Comparison of ENCODE assay signal across 18 cellular contexts in genomic region chr16:68075980-68076379, GRCh38. TPM values are rescaled to one million over a fixed set of nuclear protein-coding genes. Genes with fewer than 3 reads are reported as not detected.
DNase-seq lines count a peak whose midpoint lies in the region; ATAC-seq lines count a peak whose summit lies in the region.
"Had no signal": no experiment of that assay in that cellular context is flagged by ENCODE, and none has a peak within 500 bp of the region (broad histone marks: within the 10 kb centered on the region; RNA-seq: fewer than 3 reads in every experiment).

No MANE protein-coding gene starts in this region.

- peak overlapping the region; percentile 13 for H3K4me3 ChIP-seq in CD4-positive, CD25-positive, alpha-beta regulatory T cell (ENCODE audit: low read depth, low read length)
- H3K4me3 ChIP-seq in Karpas-422 (ENCODE audit: low read length) = no peak overlapping the region
- H3K4me3 ChIP-seq: coronary artery, GM23338, pancreas, smooth muscle cell, tibial nerve had no signal

- ATAC-seq in CD4-positive, CD25-positive, alpha-beta regulatory T cell (ENCODE audit: low read depth in 2 of 2) = no peak
- ATAC-seq in naive thymus-derived CD8-positive, alpha-beta T cell = no peak
- ATAC-seq in GM18867 (IDR thresholded peaks at IDR 0.05; ENCODE audit: unreplicated experiment) = no peak
- ATAC-seq: GM23338, pancreas, SK-N-SH treated with all-trans-retinoic acid at 6 μM for 48 hours had no signal

- POLR2A ChIA-PET in naive thymus-derived CD8-positive, alpha-beta T cell (lab: Charles Lee) = interaction anchor here (0.6 to 16.5 kb wide), 6 partner anchors 8 to 146 kb away, joined by 3 to 406 read pairs (median 4); partner anchors contain the start of genes DDX28, DPEP2, DUS2 and NFATC3

- H3K36me3 ChIP-seq in CD4-positive, CD25-positive, alpha-beta regulatory T cell (ENCODE audit: control insufficient read depth, insufficient read depth, low read length) = peaks cover 2% of the 10 kb centered on the region
- peaks cover 31% of the 10 kb centered on the region for H3K36me3 ChIP-seq in Karpas-422 (ENCODE audit: insufficient read depth, low read length)

- no peaks in the 10 kb centered on the region for H3K27me3 Mint-ChIP-seq in CD4-positive, CD25-positive, alpha-beta regulatory T cell
- no peaks in the 10 kb centered on the region for H3K27me3 Mint-ChIP-seq in activated naive CD8-positive, alpha-beta T cell treated with anti-CD3 and anti-CD28 coated beads for 36 hours
- no peaks in the 10 kb centered on the region for H3K27me3 Mint-ChIP-seq in naive thymus-derived CD8-positive, alpha-beta T cell

- H3K27ac ChIP-seq in CD4-positive, CD25-positive, alpha-beta regulatory T cell (ENCODE audit: insufficient read depth, low read length, poor library complexity, severe bottlenecking) = no peak overlapping the region
- peak overlapping the region; percentile 92 for H3K27ac ChIP-seq in Karpas-422 (ENCODE audit: low read length)
- H3K27ac ChIP-seq: coronary artery, pancreas had no signal

- H3K9me3 ChIP-seq in CD4-positive, CD25-positive, alpha-beta regulatory T cell (ENCODE audit: control insufficient read depth in 2 of 2, low read length in 2 of 2) = no peaks in the 10 kb centered on the region
- H3K9me3 ChIP-seq in Karpas-422 (ENCODE audit: low read length) = no peaks in the 10 kb centered on the region
- H3K9me3 ChIP-seq: pancreas, tibial nerve had no signal

- H3K27ac Mint-ChIP-seq in CD4-positive, CD25-positive, alpha-beta regulatory T cell = peak overlapping the region; percentile 57 to 82 (median 74)
- peak overlapping the region; percentile 86 for H3K27ac Mint-ChIP-seq in activated naive CD8-positive, alpha-beta T cell treated with anti-CD3 and anti-CD28 coated beads for 36 hours
- H3K27ac Mint-ChIP-seq in naive thymus-derived CD8-positive, alpha-beta T cell = peak overlapping the region in 9 of 10 donors; percentile 65 to 94 (median 81)
- H3K27ac Mint-ChIP-seq: GM23338 had no signal

- H3K9ac ChIP-seq in Karpas-422 (ENCODE audit: low read length) = no peak overlapping the region

- no peaks in the 10 kb centered on the region for H3K27me3 ChIP-seq in CD4-positive, CD25-positive, alpha-beta regulatory T cell (ENCODE audit: control insufficient read depth, insufficient read depth, low read length)
- no peaks in the 10 kb centered on the region for H3K27me3 ChIP-seq in Karpas-422 (ENCODE audit: low read length)
- H3K27me3 ChIP-seq: pancreas, tibial nerve had no signal

- no peaks in the 10 kb centered on the region for H3K79me2 ChIP-seq in Karpas-422 (ENCODE audit: low read length)

- no peaks in the 10 kb centered on the region for H3K9me2 ChIP-seq in Karpas-422 (replicated peaks; ENCODE audit: insufficient read depth, low read length)

- H3K4me2 ChIP-seq in Karpas-422 (ENCODE audit: low read depth, low read length, poor library complexity, severe bottlenecking) = no peak overlapping the region
- H3K4me2 ChIP-seq: GM23338, smooth muscle cell had no signal

- H2AFZ ChIP-seq in Karpas-422 (ENCODE audit: low read length) = no peak overlapping the region
- H2AFZ ChIP-seq: GM23338 had no signal

- H4K20me1 ChIP-seq in Karpas-422 (ENCODE audit: insufficient read depth, low read depth, low read length) = no peaks in the 10 kb centered on the region

- no peak for DNase-seq in CD4-positive, CD25-positive, alpha-beta regulatory T cell
- DNase-seq in Karpas-422 (no peak), NCI-H2196 treated with DMSO at 0.1 percent for 48 hours (lab: John Stamatoyannopoulos, UW; ENCODE audit: unreplicated experiment) (no peak), NCI-H1417 treated with DMSO at 0.1 percent for 48 hours (lab: John Stamatoyannopoulos, UW) (no peak)
- DNase-seq in activated naive CD8-positive, alpha-beta T cell treated with anti-CD3 and anti-CD28 coated beads for 36 hours = no peak
- DNase-seq in naive thymus-derived CD8-positive, alpha-beta T cell = no peak
- DNase-seq in stimulated activated CD4-positive, alpha-beta T cell treated with anti-CD3 and anti-CD28 coated beads, Interleukin-12 subunit alpha, Interleukin-12 subunit beta, amount 100 ng/mL, for 4 hours = no peak
- DNase-seq: activated naive CD4-positive, alpha-beta T cell treated with anti-CD3 and anti-CD28 coated beads for 36 hours; foreskin melanocyte; GF-D8; NCI-H526 treated with DMSO at 0.1 percent for 48 hours had no signal

- peaks cover 27% of the 10 kb centered on the region for H3K36me3 Mint-ChIP-seq in CD4-positive, CD25-positive, alpha-beta regulatory T cell
- peaks cover 65% of the 10 kb centered on the region for H3K36me3 Mint-ChIP-seq in activated naive CD8-positive, alpha-beta T cell treated with anti-CD3 and anti-CD28 coated beads for 36 hours
- peaks cover 0 to 19% (median 12%) of the 10 kb centered on the region in 3 donors for H3K36me3 Mint-ChIP-seq in naive thymus-derived CD8-positive, alpha-beta T cell

- no peaks in the 10 kb centered on the region for H3K9me3 Mint-ChIP-seq in CD4-positive, CD25-positive, alpha-beta regulatory T cell
- H3K9me3 Mint-ChIP-seq in activated naive CD8-positive, alpha-beta T cell treated with anti-CD3 and anti-CD28 coated beads for 36 hours = no peaks in the 10 kb centered on the region
- no peaks in the 10 kb centered on the region for H3K9me3 Mint-ChIP-seq in naive thymus-derived CD8-positive, alpha-beta T cell
- H3K9me3 Mint-ChIP-seq: activated naive CD4-positive, alpha-beta T cell treated with anti-CD3 and anti-CD28 coated beads for 36 hours; GM23338 had no signal

- peak overlapping the region in 2 of 4 donors; percentile 5 to 75 for H3K4me3 Mint-ChIP-seq in CD4-positive, CD25-positive, alpha-beta regulatory T cell
- no peak overlapping the region for H3K4me3 Mint-ChIP-seq in activated naive CD8-positive, alpha-beta T cell treated with anti-CD3 and anti-CD28 coated beads for 36 hours
- H3K4me3 Mint-ChIP-seq in naive thymus-derived CD8-positive, alpha-beta T cell = peak overlapping the region in 7 of 10 donors; percentile 14 to 93 (median 53)
- H3K4me3 Mint-ChIP-seq: activated naive CD4-positive, alpha-beta T cell treated with anti-CD3 and anti-CD28 coated beads for 36 hours; GM23338 had no signal

- H3K4me1 Mint-ChIP-seq in CD4-positive, CD25-positive, alpha-beta regulatory T cell = peaks cover 8 to 88% (median 60%) of the 10 kb centered on the region in 4 donors
- H3K4me1 Mint-ChIP-seq in activated naive CD8-positive, alpha-beta T cell treated with anti-CD3 and anti-CD28 coated beads for 36 hours = peaks cover 65% of the 10 kb centered on the region
- H3K4me1 Mint-ChIP-seq in naive thymus-derived CD8-positive, alpha-beta T cell = peaks cover 45 to 92% (median 88%) of the 10 kb centered on the region in 4 donors
- H3K4me1 Mint-ChIP-seq: GM23338 had no signal

- H3K4me1 ChIP-seq in CD4-positive, CD25-positive, alpha-beta regulatory T cell (ENCODE audit: control insufficient read depth, insufficient read depth, low read length, poor library complexity, severe bottlenecking) = peaks cover 82% of the 10 kb centered on the region
- peaks cover 48% of the 10 kb centered on the region for H3K4me1 ChIP-seq in Karpas-422 (ENCODE audit: low read length)
- H3K4me1 ChIP-seq: pancreas had no signal

RNA-seq across cellular contexts. Expression of gene NFATC3, which starts 9.2 kb away (rescaled TPM):
- 115 TPM for total RNA-seq in CD4-positive, CD25-positive, alpha-beta regulatory T cell
- 10 to 100 TPM; 52.0 to 67.5 (median 56.6) TPM for polyA plus RNA-seq in CD4-positive, CD25-positive, alpha-beta regulatory T cell
- total RNA-seq in Karpas-422 (2014; rRNA removed; shearing (Covaris generic); ENCODE audit: low replicate concordance) = 39.1 and 72.3 TPM in 2 replicates
- 10 to 100 TPM; 76.3 to 79.2 TPM for total RNA-seq in activated naive CD8-positive, alpha-beta T cell treated with anti-CD3 and anti-CD28 coated beads for 36 hours
- 100 to 1,000 TPM; 156 to 162 TPM for total RNA-seq in naive thymus-derived CD8-positive, alpha-beta T cell
- 100 to 1,000 TPM in 1 of 3 donors, 10 to 100 TPM in 2; 85.2 to 102 (median 86.6) TPM for polyA plus RNA-seq in naive thymus-derived CD8-positive, alpha-beta T cell

RNA-seq across cellular contexts. Expression of gene DUS2, which starts 52.9 kb away (rescaled TPM):
- total RNA-seq in CD4-positive, CD25-positive, alpha-beta regulatory T cell = 15.2 TPM
- polyA plus RNA-seq in CD4-positive, CD25-positive, alpha-beta regulatory T cell = 10 to 100 TPM in 2 of 4 donors, 1 to 10 TPM in 2; 7.7 to 11.5 (median 10.3) TPM
- total RNA-seq in Karpas-422 (2014; rRNA removed; shearing (Covaris generic); ENCODE audit: low replicate concordance) = 23.7 and 35.8 TPM in 2 replicates
- 10 to 100 TPM; 34.6 to 39.1 TPM for total RNA-seq in activated naive CD8-positive, alpha-beta T cell treated with anti-CD3 and anti-CD28 coated beads for 36 hours
- total RNA-seq in naive thymus-derived CD8-positive, alpha-beta T cell = 10 to 100 TPM; 18.2 to 21.1 TPM
- polyA plus RNA-seq in naive thymus-derived CD8-positive, alpha-beta T cell = 10 to 100 TPM in 2 of 3 donors, 1 to 10 TPM in 1; 6.4 to 13.1 (median 10.5) TPM

RNA-seq across cellular contexts. Expression of gene DDX28, which starts 52.9 kb away (rescaled TPM):
- 14.9 TPM for total RNA-seq in CD4-positive, CD25-positive, alpha-beta regulatory T cell
- polyA plus RNA-seq in CD4-positive, CD25-positive, alpha-beta regulatory T cell = 10 to 100 TPM; 48.0 to 68.2 (median 63.9) TPM
- 10.8 and 20.9 TPM in 2 replicates for total RNA-seq in Karpas-422 (2014; rRNA removed; shearing (Covaris generic); ENCODE audit: low replicate concordance)
- 10 to 100 TPM; 32.0 to 32.3 TPM for total RNA-seq in activated naive CD8-positive, alpha-beta T cell treated with anti-CD3 and anti-CD28 coated beads for 36 hours
- total RNA-seq in naive thymus-derived CD8-positive, alpha-beta T cell = 10 to 100 TPM; 25.0 to 26.2 TPM
- polyA plus RNA-seq in naive thymus-derived CD8-positive, alpha-beta T cell = 10 to 100 TPM; 49.7 to 60.6 (median 53.9) TPM
